In genomic region chr7:92421676-92422435, GRCh38 we compare ENCODE assay signal across 13 cellular contexts. TPM values are rescaled to one million over a fixed set of nuclear protein-coding genes. Genes with fewer than 3 reads are reported as not detected.
DNase-seq lines count a peak whose midpoint lies in the region; ATAC-seq and TF ChIP-seq lines count a peak whose summit lies in the region.
"Had no signal": no experiment of that assay in that cellular context is flagged by ENCODE, and none has a peak within 500 bp of the region (broad histone marks: within the 10 kb centered on the region; RNA-seq: fewer than 3 reads in every experiment).

No MANE protein-coding gene starts in this region.

- BruUV-seq in PC-3 (replicated peaks; lab: Mats Ljungman, UMichigan), result no TSS peak

- no peak overlapping the region for H3K27ac ChIP-seq in PC-3 (ENCODE audit: low read length)
- H3K27ac ChIP-seq: ascending aorta had no signal

- H3K36me3 ChIP-seq in Loucy (ENCODE audit: insufficient read depth, low read length) (no peaks in the 10 kb centered on the region), PC-3 (ENCODE audit: low read depth, low read length) (no peaks in the 10 kb centered on the region)
- H3K36me3 ChIP-seq: ascending aorta had no signal

- H3K9ac ChIP-seq in Loucy (ENCODE audit: low read depth, low read length, poor library complexity, severe bottlenecking), result no peak overlapping the region
- H3K9ac ChIP-seq in PC-3 (ENCODE audit: low read length), result no peak overlapping the region

- H3F3A ChIP-seq in Loucy (ENCODE audit: low read depth) (no peaks in the 10 kb centered on the region), PC-3 (ENCODE audit: low read length, unreplicated experiment) (no peaks in the 10 kb centered on the region)

- H3K27me3 ChIP-seq in Loucy (ENCODE audit: insufficient read depth, low read length, poor library complexity, severe bottlenecking) (no peaks in the 10 kb centered on the region), PC-3 (ENCODE audit: low read length) (no peaks in the 10 kb centered on the region)
- H3K27me3 ChIP-seq: ascending aorta had no signal

- no peaks in the 10 kb centered on the region for H3K9me2 ChIP-seq in Loucy (replicated peaks; ENCODE audit: low read depth, low read length)
- H3K9me2 ChIP-seq in PC-3 (replicated peaks; ENCODE audit: low read length), result no peaks in the 10 kb centered on the region

- no peaks in the 10 kb centered on the region for H3K79me2 ChIP-seq in Loucy (ENCODE audit: insufficient read depth, low read length)
- no peaks in the 10 kb centered on the region for H3K79me2 ChIP-seq in PC-3 (ENCODE audit: low read length)

- H3K4me1 ChIP-seq in Loucy (ENCODE audit: insufficient read depth, low read length, poor library complexity, severe bottlenecking) (peaks cover 22% of the 10 kb centered on the region), PC-3 (ENCODE audit: insufficient read depth, low read length) (no peaks in the 10 kb centered on the region; the same call in 1 of the 2 replicates)
- H3K4me1 ChIP-seq: ascending aorta had no signal

- H3K4me2 ChIP-seq in Loucy (ENCODE audit: low read depth, low read length, poor library complexity, severe bottlenecking) (peak overlapping the region; percentile 1), PC-3 (ENCODE audit: low read length) (no peak overlapping the region)

- no peak overlapping the region for H2AFZ ChIP-seq in Loucy (ENCODE audit: low read length)
- no peak overlapping the region for H2AFZ ChIP-seq in PC-3 (ENCODE audit: low read length)

- H4K20me1 ChIP-seq in Loucy (ENCODE audit: insufficient read depth, low read length, poor library complexity, severe bottlenecking), result no peaks in the 10 kb centered on the region
- no peaks in the 10 kb centered on the region for H4K20me1 ChIP-seq in PC-3 (ENCODE audit: low read length)

- no peaks in the 10 kb centered on the region for H3K9me3 ChIP-seq in Loucy (ENCODE audit: insufficient read depth, low read depth, low read length)
- no peaks in the 10 kb centered on the region for H3K9me3 ChIP-seq in PC-3 (ENCODE audit: low read length)
- H3K9me3 ChIP-seq: ascending aorta had no signal

- no peak overlapping the region for H3K4me3 ChIP-seq in Loucy (ENCODE audit: low read length, poor library complexity, severe bottlenecking)
- H3K4me3 ChIP-seq in PC-3 (ENCODE audit: low read length), result no peak overlapping the region
- H3K4me3 ChIP-seq: ascending aorta had no signal

- TF ChIP-seq CTCF in Loucy (conservative IDR thresholded peaks at IDR 0.05; ENCODE audit: low read length) (no peak), PC-3 (conservative IDR thresholded peaks at IDR 0.05; ENCODE audit: low read depth, low read length) (no peak)

- no peak for ATAC-seq in PC-3
- ATAC-seq: stimulated activated effector memory CD8-positive, alpha-beta T cell treated with anti-CD3 and anti-CD28 coated beads, Interleukin-12 subunit alpha, Interleukin-12 subunit beta, amount 100 ng/mL, for 72 hours had no signal

- CTCF ChIA-PET in PC-3 (lab: Charles Lee), result interaction anchor here (0.6 to 1.6 kb wide), 2 partner anchors 25 to 340 kb away, joined by 4 to 8 read pairs; partner anchors contain the start of gene GATAD1

- intact Hi-C loops in PC-3 (cut with micrococcal nuclease), result no loop called here

- POLR2A ChIA-PET in PC-3 (lab: Charles Lee; ENCODE audit: unreplicated experiment), result interaction anchor here (0.6 kb wide), 1 partner anchor 145 kb away, joined by 8 read pairs; no protein-coding TSS in a partner anchor

- DNase-seq in CMK (ENCODE audit: low read depth) (peak; percentile 58), NCI-H748 (lab: John Stamatoyannopoulos, UW; ENCODE audit: unreplicated experiment) (peak; percentile 91), dermis blood vessel endothelial cell (peak; percentile 13), PC-3 (no peak), AG08396 (ENCODE audit: low spot score) (no peak), D341Med (ENCODE audit: low spot score) (no peak), LoVo (ENCODE audit: low spot score) (no peak)
- DNase-seq: NCI-H2227 treated with DMSO at 0.1 percent for 48 hours; stimulated activated CD4-positive, alpha-beta T cell treated with anti-CD3 and anti-CD28 coated beads, Interleukin-12 subunit alpha, Interleukin-12 subunit beta, amount 100 ng/mL, for 4 hours; T-helper 2 cell had no signal

RNA-seq across cellular contexts. Expression of gene GATAD1, which starts 25.4 kb away (rescaled TPM):
- total RNA-seq in dermis blood vessel endothelial cell (17.1 and 19.1 TPM in 2 replicates), PC-3 (2014; rRNA removed) (15.8 and 20.0 TPM in 2 replicates)

RNA-seq across cellular contexts. Expression of gene ERVW-1, which starts 55.9 kb away (rescaled TPM):
- total RNA-seq in dermis blood vessel endothelial cell, result not detected in 2 replicates
- not detected in 2 replicates for total RNA-seq in PC-3 (2014; rRNA removed)
- total RNA-seq: ascending aorta had no signal

Comparison
In these comparisons a context has a peak if more than half of its experiments do, and no peak if none do; other contexts are left out.
1. DNase-seq: peak in CMK (single experiment), NCI-H748 (single experiment) and dermis blood vessel endothelial cell (single experiment); none in PC-3 (single experiment), AG08396 (single experiment), D341Med (single experiment) and LoVo (single experiment).